9 cellular contexts compared by ENCODE assay signal in the genomic region with DNA sequence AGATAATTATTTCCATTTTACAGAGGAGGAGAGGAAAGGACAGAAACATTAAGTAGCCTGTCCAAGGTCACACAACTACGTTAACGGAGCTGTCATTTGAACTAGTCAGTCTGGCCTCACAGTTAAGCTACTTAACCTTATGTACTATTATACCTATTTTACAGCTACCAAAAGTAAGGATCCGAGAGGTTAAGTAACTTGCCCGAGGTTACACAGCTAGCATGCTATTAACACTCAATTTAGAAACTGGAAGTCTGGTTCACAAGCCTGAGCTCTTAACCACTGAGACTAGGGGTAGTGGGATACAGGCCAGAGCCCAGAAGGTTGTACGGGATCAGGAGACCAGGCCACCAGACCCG. TPM values are rescaled to one million over a fixed set of nuclear protein-coding genes. Genes with fewer than 3 reads are reported as not detected.
A peak's percentile ranks its signal among the peaks of the same experiment; 100 is the strongest.
DNase-seq lines count a peak whose midpoint lies in the region; ATAC-seq, FAIRE-seq and TF ChIP-seq lines count a peak whose summit lies in the region.
"Had no signal": no experiment of that assay in that cellular context is flagged by ENCODE, and none has a peak within 500 bp of the region (broad histone marks: within the 10 kb centered on the region; RNA-seq: fewer than 3 reads in every experiment).

No MANE protein-coding gene starts in this region.

- POLR2A ChIA-PET in A549 (lab: Yijun Ruan, JAX), result interaction anchor here (0.7 to 1.9 kb wide), 11 partner anchors 9 to 143 kb away, joined by 3 to 14 read pairs (median 6); a partner anchor contains a TSS
- POLR2A ChIA-PET in IMR-90 (lab: Charles Lee; ENCODE audit: unreplicated experiment), result interaction anchor here (0.5 to 0.8 kb wide), 2 partner anchors 13 to 16 kb away, joined by 5 to 6 read pairs; no protein-coding TSS in a partner anchor

- DNase-seq in A549 (ENCODE audit: low read depth in 1 of 2, low spot score in 1 of 2), result no peak
- no peak for DNase-seq in IMR-90
- DNase-seq in central memory CD8-positive, alpha-beta T cell (ENCODE audit: low spot score in 2 of 2), result no peak
- no peak for DNase-seq in foreskin melanocyte
- no peak for DNase-seq in NCI-H1092 (lab: John Stamatoyannopoulos, UW)
- no peak for DNase-seq in NCI-H226
- no peak for DNase-seq in posterior cingulate gyrus
- DNase-seq: NCI-H187 treated with DMSO at 0.1 percent for 48 hours had no signal

- H3K27me3 ChIP-seq in IMR-90 (ENCODE audit: control insufficient read depth, insufficient read depth, low read length) (no peaks in the 10 kb centered on the region), muscle layer of duodenum (ENCODE audit: low read depth, low read length) (no peaks in the 10 kb centered on the region)

- H4K5ac ChIP-seq in IMR-90 (ENCODE audit: low read depth, low read length), result peak overlapping the region; percentile 70

- peak overlapping the region; percentile 89 to 91 for H4K8ac ChIP-seq in IMR-90 (ENCODE audit: low read depth in 2 of 2, low read length in 2 of 2)

- H4K91ac ChIP-seq in IMR-90 (ENCODE audit: insufficient read depth, low read depth, low read length), result peak overlapping the region; percentile 31; the same call in 1 of the 2 replicates

- intact Hi-C loops in IMR-90 (cut with micrococcal nuclease) (no loop called here), posterior cingulate gyrus (cut with DNase I) (loop anchor here (1.0 to 5.0 kb wide), 2 partner anchors 26 to 53 kb away; a partner anchor contains a TSS)

- H3K23ac ChIP-seq in IMR-90 (ENCODE audit: low read depth, low read length), result peak overlapping the region; percentile 72; the same call in 1 of the 2 replicates

- H3K9ac ChIP-seq in IMR-90 (ENCODE audit: low read depth, low read length), result peak overlapping the region; percentile 71

- peak overlapping the region; percentile 78 for H3K4me3 Mint-ChIP-seq in central memory CD8-positive, alpha-beta T cell

- no TSS peak for BruUV-seq in IMR-90 (replicated peaks; lab: Mats Ljungman, UMichigan)

- H3K27me3 Mint-ChIP-seq in central memory CD8-positive, alpha-beta T cell, result no peaks in the 10 kb centered on the region

- H3K27ac ChIP-seq in A549, result peak overlapping the region; percentile 90 to 96
- H3K27ac ChIP-seq in IMR-90 (ENCODE audit: insufficient read depth, low read length), result peak overlapping the region; percentile 61
- H3K27ac ChIP-seq in muscle layer of duodenum (ENCODE audit: low read length), result peak overlapping the region; percentile 95

- peaks cover 38% of the 10 kb centered on the region for H3K36me3 Mint-ChIP-seq in central memory CD8-positive, alpha-beta T cell (ENCODE audit: insufficient read depth)

- H3K4me2 ChIP-seq in A549, result peak overlapping the region; percentile 90
- peak overlapping the region; percentile 89 for H3K4me2 ChIP-seq in IMR-90 (ENCODE audit: low read depth, low read length)

- peak overlapping the region; percentile 89 for H3K4ac ChIP-seq in IMR-90 (ENCODE audit: low read depth, low read length)

- H2BK120ac ChIP-seq in IMR-90 (ENCODE audit: low read depth, low read length), result no peak overlapping the region

- H3K4me1 ChIP-seq in A549 (peaks cover 45% of the 10 kb centered on the region), IMR-90 (ENCODE audit: control insufficient read depth, insufficient read depth, low read length) (peaks cover 18% of the 10 kb centered on the region), muscle layer of duodenum (ENCODE audit: control insufficient read depth in 1 of 2, insufficient read depth in 2 of 2, low read length in 2 of 2) (peaks cover 23 to 42% of the 10 kb centered on the region in 2 donors)

- peak overlapping the region; percentile 78 for H3K4me3 ChIP-seq in A549
- peak overlapping the region; percentile 89 for H3K4me3 ChIP-seq in IMR-90 (ENCODE audit: insufficient read depth, low read depth, low read length)
- peak overlapping the region; percentile 83 to 87 for H3K4me3 ChIP-seq in muscle layer of duodenum (ENCODE audit: low read depth in 1 of 2, low read length in 2 of 2)

- peak overlapping the region; percentile 82 for H2AK5ac ChIP-seq in IMR-90 (ENCODE audit: low read depth, low read length)

- dilution Hi-C loops in IMR-90 (cut with HindIII; ENCODE audit: low sequenced_read_pairs, unreplicated experiment), result no loop called here

- H3K9me1 ChIP-seq in IMR-90 (ENCODE audit: insufficient read depth, low read length), result peaks cover 36% of the 10 kb centered on the region

- peak overlapping the region; percentile 88 for H3K14ac ChIP-seq in IMR-90 (replicated peaks; ENCODE audit: low read depth, low read length)

- peaks cover 23 to 48% of the 10 kb centered on the region in 2 experiments for H3K79me1 ChIP-seq in IMR-90 (ENCODE audit: low read depth in 1 of 2, low read length in 2 of 2)

- H2BK15ac ChIP-seq in IMR-90 (ENCODE audit: low read depth, low read length), result no peak overlapping the region; the same call in 2 of the 3 replicates

- H3K27ac Mint-ChIP-seq in central memory CD8-positive, alpha-beta T cell (ENCODE audit: low read depth), result peak overlapping the region; percentile 94

- in situ Hi-C loops in IMR-90 (cut with MboI; ENCODE audit: low sequenced_read_pairs), result no loop called here

- CTCF ChIA-PET in A549 (lab: Yijun Ruan, JAX) (interaction anchor here (0.9 to 3.4 kb wide), 14 partner anchors 8 to 347 kb away, joined by 3 to 34 read pairs (median 4); a partner anchor contains a TSS), IMR-90 (lab: Yijun Ruan, JAX) (interaction anchor here (1.0 to 3.0 kb wide), 2 partner anchors 10 to 50 kb away, joined by 3 to 14 read pairs; no protein-coding TSS in a partner anchor)

- H3K18ac ChIP-seq in IMR-90 (ENCODE audit: low read depth, low read length), result no peak overlapping the region

- TF ChIP-seq RAD21 in A549 (conservative IDR thresholded peaks at IDR 0.05 in 1 of 2, IDR thresholded peaks at IDR 0.05 in 1 of 2) (no peak), IMR-90 (IDR thresholded peaks at IDR 0.05; ENCODE audit: low read length) (no peak)

- no peaks in the 10 kb centered on the region for H3K9me3 Mint-ChIP-seq in central memory CD8-positive, alpha-beta T cell

- no peak for TF ChIP-seq EP300 in A549 (IDR thresholded peaks at IDR 0.05)

- H2BK20ac ChIP-seq in IMR-90 (ENCODE audit: low read depth, low read length), result no peak overlapping the region

- H2BK5ac ChIP-seq in IMR-90 (ENCODE audit: low read depth, low read length, poor library complexity, severe bottlenecking), result peak overlapping the region; percentile 61

- H4K20me1 ChIP-seq in IMR-90 (ENCODE audit: insufficient read depth, low read length), result 0 out of 2 replicates have a peak, but pooled peaks cover 5% of the 10 kb centered on the region

- H2AK9ac ChIP-seq in IMR-90 (replicated peaks; ENCODE audit: low read depth, low read length, poor library complexity), result peak overlapping the region; percentile 99

- H3K9me3 ChIP-seq in A549, result no peaks in the 10 kb centered on the region
- H3K9me3 ChIP-seq in IMR-90 (ENCODE audit: control insufficient read depth, insufficient read depth, low read length), result no peaks in the 10 kb centered on the region
- no peaks in the 10 kb centered on the region for H3K9me3 ChIP-seq in muscle layer of duodenum (ENCODE audit: control insufficient read depth in 1 of 2, low read length in 2 of 2)

- H3K36me3 ChIP-seq in IMR-90 (ENCODE audit: control insufficient read depth, insufficient read depth, low read length) (peaks cover 16% of the 10 kb centered on the region; the same call in 1 of the 2 replicates), muscle layer of duodenum (ENCODE audit: control insufficient read depth in 1 of 2, insufficient read depth in 2 of 2, low read length in 2 of 2) (peaks cover 14 to 28% of the 10 kb centered on the region in 2 donors)

- peak overlapping the region; percentile 100 for H2AFZ ChIP-seq in IMR-90 (replicated peaks; ENCODE audit: low read length, poor library complexity)

- TF ChIP-seq CTCF in A549 (IDR thresholded peaks at IDR 0.05) (no peak), IMR-90 (conservative IDR thresholded peaks at IDR 0.05; ENCODE audit: low read depth, low read length) (no peak)

- 28% methylated on average over 6 of the region's 6 CpGs for WGBS in A549 (ENCODE audit: missing lambda C conversion rate)
- WGBS in IMR-90 (ENCODE audit: extremely low coverage in 2 of 2, insufficient read length in 1 of 2), 2 experiments, result no CpG with 5 or more reads among the region's 6 CpGs

- no peak for FAIRE-seq in A549 (lab: Jason Lieb, UNC)

- peaks cover 52% of the 10 kb centered on the region for H3K4me1 Mint-ChIP-seq in central memory CD8-positive, alpha-beta T cell

- H3K56ac ChIP-seq in IMR-90 (ENCODE audit: extremely low read depth, insufficient read depth, low read length), result peak overlapping the region; percentile 61

- TF ChIP-seq POLR2A in A549 (IDR thresholded peaks at IDR 0.05; ENCODE audit: low read length) (no peak), IMR-90 (IDR thresholded peaks at IDR 0.05; ENCODE audit: low read depth, low read length) (no peak)

- no peak for ATAC-seq in A549
- no peak for ATAC-seq in IMR-90 (ENCODE audit: low read depth)
- ATAC-seq in central memory CD8-positive, alpha-beta T cell (replicated peaks; ENCODE audit: extremely low read depth, poor library complexity, severe bottlenecking), result no peak

RNA-seq across cellular contexts. Expression of a gene that starts 0.5 kb away (rescaled TPM):
- polyA plus RNA-seq in A549 (2011; rRNA removed) (8.7 and 10.0 TPM in 2 replicates), A549 (2017; fragmentation: RNase III; extraction: RNeasy Plus Mini Kit Qiagen cat#74134 plus additional on column Dnase treatment) (5.8 to 8.0 TPM (median 5.9 TPM) in 3 replicates), IMR-90 (2012; rRNA removed) (5.7 and 6.2 TPM in 2 replicates)
- polyA plus RNA-seq in A549 (2012; cell fraction: cytosol; rRNA removed), result 6.2 and 6.5 TPM in 2 replicates
- 10.5 and 12.2 TPM in 2 replicates for polyA plus RNA-seq in A549 (2012; cell fraction: nucleus; rRNA removed)
- 7.2 and 9.3 TPM in 2 replicates for polyA minus RNA-seq in A549 (2011; rRNA and poly(A)+ RNA removed)
- total RNA-seq in IMR-90 (2012; rRNA removed), result 3.6 and 4.1 TPM in 2 replicates
- 4.2 and 4.9 TPM in 2 replicates for polyA plus RNA-seq in IMR-90 (2012; cell fraction: cytosol; rRNA removed)
- polyA plus RNA-seq in IMR-90 (2012; cell fraction: nucleus; rRNA removed; ENCODE audit: low replicate concordance), result 9.0 and 16.1 TPM in 2 replicates

RNA-seq across cellular contexts. Expression of a gene that starts 0.5 kb away (rescaled TPM):
- 43.3 and 53.0 TPM in 2 replicates for polyA plus RNA-seq in A549 (2011; rRNA removed)
- polyA plus RNA-seq in A549 (2012; cell fraction: cytosol; rRNA removed), result 44.5 and 50.2 TPM in 2 replicates
- polyA plus RNA-seq in A549 (2012; cell fraction: nucleus; rRNA removed), result 41.5 and 54.5 TPM in 2 replicates
- polyA plus RNA-seq in A549 (2017; fragmentation: RNase III; extraction: RNeasy Plus Mini Kit Qiagen cat#74134 plus additional on column Dnase treatment), result 36.9 to 40.4 TPM (median 37.0 TPM) in 3 replicates
- polyA minus RNA-seq in A549 (2011; rRNA and poly(A)+ RNA removed), result 76.4 and 80.4 TPM in 2 replicates
- 35.0 and 44.4 TPM in 2 replicates for total RNA-seq in IMR-90 (2012; rRNA removed)
- 40.3 and 50.1 TPM in 2 replicates for polyA plus RNA-seq in IMR-90 (2012; rRNA removed)
- polyA plus RNA-seq in IMR-90 (2012; cell fraction: cytosol; rRNA removed), result 45.9 and 72.9 TPM in 2 replicates
- 49.3 and 58.9 TPM in 2 replicates for polyA plus RNA-seq in IMR-90 (2012; cell fraction: nucleus; rRNA removed; ENCODE audit: low replicate concordance)

RNA-seq across cellular contexts. Expression of a gene that starts 8.3 kb away (rescaled TPM):
- polyA plus RNA-seq in A549 (2011; rRNA removed), result 0.94 and 1.3 TPM in 2 replicates
- 1.1 and 1.3 TPM in 2 replicates for polyA plus RNA-seq in A549 (2012; cell fraction: cytosol; rRNA removed)
- 0.73 and 0.80 TPM in 2 replicates for polyA plus RNA-seq in A549 (2012; cell fraction: nucleus; rRNA removed)
- 0.55 to 0.73 TPM (median 0.71 TPM) in 3 replicates for polyA plus RNA-seq in A549 (2017; fragmentation: RNase III; extraction: RNeasy Plus Mini Kit Qiagen cat#74134 plus additional on column Dnase treatment)
- polyA minus RNA-seq in A549 (2011; rRNA and poly(A)+ RNA removed), result 1.2 and 1.5 TPM in 2 replicates
- not detected in 2 replicates for total RNA-seq in IMR-90 (2012; rRNA removed)
- polyA plus RNA-seq in IMR-90 (2012; rRNA removed), result not detected in 2 replicates
- not detected in 2 replicates for polyA plus RNA-seq in IMR-90 (2012; cell fraction: cytosol; rRNA removed)
- 0.05 TPM in 1 of 2 replicates, not detected in the other for polyA plus RNA-seq in IMR-90 (2012; cell fraction: nucleus; rRNA removed; ENCODE audit: low replicate concordance)

RNA-seq across cellular contexts. Expression of a gene that starts 8.9 kb away (rescaled TPM):
- 222 and 251 TPM in 2 replicates for polyA plus RNA-seq in A549 (2011; rRNA removed)
- polyA plus RNA-seq in A549 (2012; cell fraction: cytosol; rRNA removed), result 659 and 665 TPM in 2 replicates
- polyA plus RNA-seq in A549 (2012; cell fraction: nucleus; rRNA removed), result 919 and 1,052 TPM in 2 replicates
- 450 to 495 TPM (median 462 TPM) in 3 replicates for polyA plus RNA-seq in A549 (2017; fragmentation: RNase III; extraction: RNeasy Plus Mini Kit Qiagen cat#74134 plus additional on column Dnase treatment)
- polyA minus RNA-seq in A549 (2011; rRNA and poly(A)+ RNA removed), result 153 and 170 TPM in 2 replicates
- total RNA-seq in IMR-90 (2012; rRNA removed), result 21.9 and 26.1 TPM in 2 replicates
- 30.3 and 35.6 TPM in 2 replicates for polyA plus RNA-seq in IMR-90 (2012; rRNA removed)
- polyA plus RNA-seq in IMR-90 (2012; cell fraction: cytosol; rRNA removed), result 19.5 and 39.0 TPM in 2 replicates
- 46.8 and 128 TPM in 2 replicates for polyA plus RNA-seq in IMR-90 (2012; cell fraction: nucleus; rRNA removed; ENCODE audit: low replicate concordance)

RNA-seq across cellular contexts. Expression of a gene that starts 15.2 kb away (rescaled TPM):
- polyA plus RNA-seq in A549 (2011; rRNA removed) (29.5 and 30.3 TPM in 2 replicates), A549 (2017; fragmentation: RNase III; extraction: RNeasy Plus Mini Kit Qiagen cat#74134 plus additional on column Dnase treatment) (17.7 to 25.1 TPM (median 23.2 TPM) in 3 replicates), IMR-90 (2012; rRNA removed) (29.1 and 33.8 TPM in 2 replicates)
- polyA plus RNA-seq in A549 (2012; cell fraction: cytosol; rRNA removed), result 12.3 and 14.2 TPM in 2 replicates
- 67.6 and 87.1 TPM in 2 replicates for polyA plus RNA-seq in A549 (2012; cell fraction: nucleus; rRNA removed)
- polyA minus RNA-seq in A549 (2011; rRNA and poly(A)+ RNA removed), result 25.2 and 26.1 TPM in 2 replicates
- total RNA-seq in IMR-90 (2012; rRNA removed), result 18.3 and 18.6 TPM in 2 replicates
- 9.8 and 11.4 TPM in 2 replicates for polyA plus RNA-seq in IMR-90 (2012; cell fraction: cytosol; rRNA removed)
- 195 and 339 TPM in 2 replicates for polyA plus RNA-seq in IMR-90 (2012; cell fraction: nucleus; rRNA removed; ENCODE audit: low replicate concordance)
